1 cellular context compared by ENCODE assay signal in the genomic region with DNA sequence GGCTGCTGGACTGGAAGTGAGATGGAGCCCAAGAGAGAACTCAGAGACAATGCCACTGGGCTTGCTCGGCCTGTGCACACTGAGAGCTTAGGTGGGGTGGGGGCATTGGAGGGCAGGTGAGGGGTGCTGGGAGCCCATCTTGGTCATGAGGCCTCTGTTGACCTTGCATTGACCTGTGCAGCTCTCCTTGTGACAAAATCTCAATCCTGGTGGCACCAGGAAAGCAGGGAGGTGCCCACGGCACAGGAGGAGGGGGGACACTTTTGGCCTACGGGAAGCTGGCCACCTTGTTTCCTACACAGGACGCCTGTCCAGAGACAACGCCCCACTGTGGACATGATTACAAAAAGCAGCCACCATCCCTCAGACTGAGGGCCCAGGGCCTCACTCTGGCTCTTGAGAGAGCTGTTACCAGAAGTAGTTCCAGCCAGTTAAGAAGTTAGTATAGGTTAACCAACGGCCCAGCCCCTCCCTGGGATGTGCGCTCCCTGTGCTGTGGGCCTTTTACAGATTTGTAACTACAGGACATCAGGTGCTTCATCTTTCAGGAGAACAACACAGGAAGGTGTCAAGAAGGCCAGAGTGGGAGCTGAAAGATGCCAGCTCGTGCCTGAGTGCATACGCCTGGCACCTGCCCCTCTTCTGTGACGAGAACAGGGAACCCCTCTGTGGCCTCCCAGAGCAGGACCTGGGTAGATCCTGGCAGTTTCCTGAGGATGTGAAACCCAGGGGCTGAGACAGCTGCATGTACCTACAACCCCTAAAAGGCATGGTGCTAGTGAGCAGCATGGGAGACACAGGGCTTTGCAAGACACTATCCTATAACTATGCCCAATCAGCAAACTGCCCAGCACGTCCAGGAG.
TF ChIP-seq lines count a peak whose summit lies in the region.

No MANE protein-coding gene starts in this region.

TF ChIP-seq in HepG2, 621 proteins besides CTCF, POLR2A, EP300 and RAD21:
- TF ChIP-seq CHCHD3 (CRISPR knock-in tag; IDR thresholded peaks at IDR 0.05) (no peak), KLF15 (CRISPR knock-in tag; IDR thresholded peaks at IDR 0.05; ENCODE audit: borderline replicate concordance) (no peak), NRL (CRISPR knock-in tag; IDR thresholded peaks at IDR 0.05; ENCODE audit: borderline replicate concordance) (no peak), ZNF263 (CRISPR knock-in tag; IDR thresholded peaks at IDR 0.05) (no peak), PRPF4 (IDR thresholded peaks at IDR 0.05; ENCODE audit: low read depth, low read length, poor library complexity, severe bottlenecking) (no peak), U2AF1 (optimal IDR thresholded peaks at IDR 0.05; ENCODE audit: low read depth, low read length) (no peak), RARG (CRISPR knock-in tag; IDR thresholded peaks at IDR 0.05; ENCODE audit: low read depth) (no peak), ZNF136 (CRISPR knock-in tag; IDR thresholded peaks at IDR 0.05; ENCODE audit: low read depth) (no peak), SALL2 (CRISPR knock-in tag; IDR thresholded peaks at IDR 0.05) (no peak), KDM1A (CRISPR knock-in tag; IDR thresholded peaks at IDR 0.05) (no peak), SP2 (CRISPR knock-in tag; IDR thresholded peaks at IDR 0.05) (no peak), PAF1 (CRISPR knock-in tag; IDR thresholded peaks at IDR 0.05) (no peak), TBX3 (IDR thresholded peaks at IDR 0.05; ENCODE audit: borderline replicate concordance) (no peak), BRD4 (CRISPR knock-in tag; IDR thresholded peaks at IDR 0.05) (no peak)
- TF ChIP-seq, protein P1, sequence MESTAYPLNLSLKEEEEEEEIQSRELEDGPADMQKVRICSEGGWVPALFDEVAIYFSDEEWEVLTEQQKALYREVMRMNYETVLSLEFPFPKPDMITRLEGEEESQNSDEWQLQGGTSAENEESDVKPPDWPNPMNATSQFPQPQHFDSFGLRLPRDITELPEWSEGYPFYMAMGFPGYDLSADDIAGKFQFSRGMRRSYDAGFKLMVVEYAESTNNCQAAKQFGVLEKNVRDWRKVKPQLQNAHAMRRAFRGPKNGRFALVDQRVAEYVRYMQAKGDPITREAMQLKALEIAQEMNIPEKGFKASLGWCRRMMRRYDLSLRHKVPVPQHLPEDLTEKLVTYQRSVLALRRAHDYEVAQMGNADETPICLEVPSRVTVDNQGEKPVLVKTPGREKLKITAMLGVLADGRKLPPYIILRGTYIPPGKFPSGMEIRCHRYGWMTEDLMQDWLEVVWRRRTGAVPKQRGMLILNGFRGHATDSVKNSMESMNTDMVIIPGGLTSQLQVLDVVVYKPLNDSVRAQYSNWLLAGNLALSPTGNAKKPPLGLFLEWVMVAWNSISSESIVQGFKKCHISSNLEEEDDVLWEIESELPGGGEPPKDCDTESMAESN (CRISPR knock-in tag; conservative IDR thresholded peaks at IDR 0.05): no peak
- TF ChIP-seq, protein P2, sequence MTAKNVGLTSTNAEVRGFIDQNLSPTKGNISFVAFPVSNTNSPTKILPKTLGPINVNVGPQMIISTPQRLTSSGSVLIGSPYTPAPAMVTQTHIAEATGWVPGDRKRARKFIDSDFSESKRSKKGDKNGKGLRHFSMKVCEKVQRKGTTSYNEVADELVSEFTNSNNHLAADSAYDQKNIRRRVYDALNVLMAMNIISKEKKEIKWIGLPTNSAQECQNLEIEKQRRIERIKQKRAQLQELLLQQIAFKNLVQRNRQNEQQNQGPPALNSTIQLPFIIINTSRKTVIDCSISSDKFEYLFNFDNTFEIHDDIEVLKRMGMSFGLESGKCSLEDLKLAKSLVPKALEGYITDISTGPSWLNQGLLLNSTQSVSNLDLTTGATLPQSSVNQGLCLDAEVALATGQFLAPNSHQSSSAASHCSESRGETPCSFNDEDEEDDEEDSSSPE (CRISPR knock-in tag; IDR thresholded peaks at IDR 0.05): no peak
- TF ChIP-seq, protein P3, sequence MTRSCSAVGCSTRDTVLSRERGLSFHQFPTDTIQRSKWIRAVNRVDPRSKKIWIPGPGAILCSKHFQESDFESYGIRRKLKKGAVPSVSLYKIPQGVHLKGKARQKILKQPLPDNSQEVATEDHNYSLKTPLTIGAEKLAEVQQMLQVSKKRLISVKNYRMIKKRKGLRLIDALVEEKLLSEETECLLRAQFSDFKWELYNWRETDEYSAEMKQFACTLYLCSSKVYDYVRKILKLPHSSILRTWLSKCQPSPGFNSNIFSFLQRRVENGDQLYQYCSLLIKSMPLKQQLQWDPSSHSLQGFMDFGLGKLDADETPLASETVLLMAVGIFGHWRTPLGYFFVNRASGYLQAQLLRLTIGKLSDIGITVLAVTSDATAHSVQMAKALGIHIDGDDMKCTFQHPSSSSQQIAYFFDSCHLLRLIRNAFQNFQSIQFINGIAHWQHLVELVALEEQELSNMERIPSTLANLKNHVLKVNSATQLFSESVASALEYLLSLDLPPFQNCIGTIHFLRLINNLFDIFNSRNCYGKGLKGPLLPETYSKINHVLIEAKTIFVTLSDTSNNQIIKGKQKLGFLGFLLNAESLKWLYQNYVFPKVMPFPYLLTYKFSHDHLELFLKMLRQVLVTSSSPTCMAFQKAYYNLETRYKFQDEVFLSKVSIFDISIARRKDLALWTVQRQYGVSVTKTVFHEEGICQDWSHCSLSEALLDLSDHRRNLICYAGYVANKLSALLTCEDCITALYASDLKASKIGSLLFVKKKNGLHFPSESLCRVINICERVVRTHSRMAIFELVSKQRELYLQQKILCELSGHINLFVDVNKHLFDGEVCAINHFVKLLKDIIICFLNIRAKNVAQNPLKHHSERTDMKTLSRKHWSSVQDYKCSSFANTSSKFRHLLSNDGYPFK (CRISPR knock-in tag; IDR thresholded peaks at IDR 0.05; ENCODE audit: borderline replicate concordance): no peak
- TF ChIP-seq, protein P4, sequence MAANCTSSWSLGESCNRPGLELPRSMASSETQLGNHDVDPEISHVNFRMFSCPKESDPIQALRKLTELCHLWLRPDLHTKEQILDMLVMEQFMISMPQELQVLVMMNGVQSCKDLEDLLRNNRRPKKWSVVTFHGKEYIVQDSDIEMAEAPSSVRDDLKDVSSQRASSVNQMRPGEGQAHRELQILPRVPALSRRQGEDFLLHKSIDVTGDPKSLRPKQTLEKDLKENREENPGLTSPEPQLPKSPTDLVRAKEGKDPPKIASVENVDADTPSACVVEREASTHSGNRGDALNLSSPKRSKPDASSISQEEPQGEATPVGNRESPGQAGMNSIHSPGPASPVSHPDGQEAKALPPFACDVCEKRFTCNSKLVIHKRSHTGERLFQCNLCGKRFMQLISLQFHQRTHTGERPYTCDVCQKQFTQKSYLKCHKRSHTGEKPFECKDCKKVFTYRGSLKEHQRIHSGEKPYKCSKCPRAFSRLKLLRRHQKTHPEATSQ (CRISPR knock-in tag; IDR thresholded peaks at IDR 0.05; ENCODE audit: borderline replicate concordance): no peak
- TF ChIP-seq, protein P5, sequence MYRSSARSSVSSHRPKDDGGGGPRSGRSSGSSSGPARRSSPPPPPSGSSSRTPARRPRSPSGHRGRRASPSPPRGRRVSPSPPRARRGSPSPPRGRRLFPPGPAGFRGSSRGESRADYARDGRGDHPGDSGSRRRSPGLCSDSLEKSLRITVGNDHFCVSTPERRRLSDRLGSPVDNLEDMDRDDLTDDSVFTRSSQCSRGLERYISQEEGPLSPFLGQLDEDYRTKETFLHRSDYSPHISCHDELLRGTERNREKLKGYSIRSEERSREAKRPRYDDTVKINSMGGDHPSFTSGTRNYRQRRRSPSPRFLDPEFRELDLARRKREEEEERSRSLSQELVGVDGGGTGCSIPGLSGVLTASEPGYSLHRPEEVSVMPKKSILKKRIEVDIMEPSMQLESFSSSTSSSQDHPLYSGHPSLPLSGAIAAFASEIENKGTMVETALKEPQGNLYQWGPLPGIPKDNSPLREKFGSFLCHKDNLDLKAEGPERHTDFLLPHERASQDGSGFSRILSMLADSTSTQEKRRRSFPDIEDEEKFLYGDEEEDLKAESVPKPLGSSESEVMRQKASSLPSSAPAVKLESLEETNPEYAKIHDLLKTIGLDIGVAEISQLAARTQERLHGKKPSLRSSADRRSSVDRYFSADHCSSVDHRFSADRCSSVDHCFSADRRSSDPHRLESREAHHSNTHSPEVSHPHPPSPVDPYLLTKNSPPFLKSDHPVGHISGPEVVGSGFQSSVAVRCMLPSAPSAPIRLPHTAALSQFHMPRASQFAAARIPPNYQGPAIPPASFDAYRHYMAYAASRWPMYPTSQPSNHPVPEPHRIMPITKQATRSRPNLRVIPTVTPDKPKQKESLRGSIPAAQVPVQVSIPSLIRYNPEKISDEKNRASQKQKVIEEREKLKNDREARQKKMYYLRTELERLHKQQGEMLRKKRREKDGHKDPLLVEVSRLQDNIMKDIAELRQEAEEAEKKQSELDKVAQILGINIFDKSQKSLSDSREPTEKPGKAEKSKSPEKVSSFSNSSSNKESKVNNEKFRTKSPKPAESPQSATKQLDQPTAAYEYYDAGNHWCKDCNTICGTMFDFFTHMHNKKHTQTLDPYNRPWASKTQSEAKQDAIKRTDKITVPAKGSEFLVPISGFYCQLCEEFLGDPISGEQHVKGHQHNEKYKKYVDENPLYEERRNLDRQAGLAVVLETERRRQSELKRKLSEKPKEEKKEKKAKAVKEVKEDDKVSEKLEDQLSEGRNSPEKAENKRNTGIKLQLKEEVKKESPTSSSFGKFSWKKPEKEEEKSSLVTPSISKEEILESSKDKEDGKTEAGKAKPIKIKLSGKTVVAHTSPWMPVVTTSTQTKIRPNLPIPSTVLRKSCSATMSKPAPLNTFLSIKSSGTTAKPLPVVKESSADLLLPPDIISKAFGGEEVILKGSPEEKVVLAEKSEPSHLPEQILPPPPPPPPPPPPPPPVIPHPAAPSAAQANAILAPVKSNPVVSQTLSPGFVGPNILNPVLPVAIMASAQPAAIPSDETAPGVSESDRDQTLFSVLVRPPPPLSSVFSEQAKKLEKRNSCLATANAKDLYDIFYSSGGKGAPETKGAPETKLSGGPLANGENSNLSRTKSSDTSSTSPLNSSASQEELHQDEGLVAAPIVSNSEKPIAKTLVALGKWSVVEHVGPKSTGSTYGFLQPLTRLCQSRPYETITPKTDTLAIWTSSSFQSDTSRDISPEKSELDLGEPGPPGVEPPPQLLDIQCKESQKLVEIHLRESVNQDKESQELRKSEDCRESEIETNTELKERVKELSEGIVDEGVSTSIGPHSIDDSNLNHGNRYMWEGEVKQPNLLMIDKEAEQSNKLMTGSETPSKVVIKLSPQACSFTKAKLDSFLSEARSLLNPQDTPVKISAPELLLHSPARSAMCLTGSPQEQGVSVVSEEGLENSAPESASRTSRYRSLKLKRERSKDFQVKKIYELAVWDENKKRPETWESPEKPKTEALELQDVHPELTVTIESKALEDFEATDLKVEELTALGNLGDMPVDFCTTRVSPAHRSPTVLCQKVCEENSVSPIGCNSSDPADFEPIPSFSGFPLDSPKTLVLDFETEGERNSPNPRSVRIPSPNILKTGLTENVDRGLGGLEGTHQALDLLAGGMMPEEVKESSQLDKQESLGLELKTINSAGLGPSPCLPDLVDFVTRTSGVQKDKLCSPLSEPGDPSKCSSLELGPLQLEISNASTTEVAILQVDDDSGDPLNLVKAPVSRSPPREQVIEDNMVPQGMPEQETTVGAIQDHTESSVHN (CRISPR knock-in tag; IDR thresholded peaks at IDR 0.05): no peak
